In the genomic region with DNA sequence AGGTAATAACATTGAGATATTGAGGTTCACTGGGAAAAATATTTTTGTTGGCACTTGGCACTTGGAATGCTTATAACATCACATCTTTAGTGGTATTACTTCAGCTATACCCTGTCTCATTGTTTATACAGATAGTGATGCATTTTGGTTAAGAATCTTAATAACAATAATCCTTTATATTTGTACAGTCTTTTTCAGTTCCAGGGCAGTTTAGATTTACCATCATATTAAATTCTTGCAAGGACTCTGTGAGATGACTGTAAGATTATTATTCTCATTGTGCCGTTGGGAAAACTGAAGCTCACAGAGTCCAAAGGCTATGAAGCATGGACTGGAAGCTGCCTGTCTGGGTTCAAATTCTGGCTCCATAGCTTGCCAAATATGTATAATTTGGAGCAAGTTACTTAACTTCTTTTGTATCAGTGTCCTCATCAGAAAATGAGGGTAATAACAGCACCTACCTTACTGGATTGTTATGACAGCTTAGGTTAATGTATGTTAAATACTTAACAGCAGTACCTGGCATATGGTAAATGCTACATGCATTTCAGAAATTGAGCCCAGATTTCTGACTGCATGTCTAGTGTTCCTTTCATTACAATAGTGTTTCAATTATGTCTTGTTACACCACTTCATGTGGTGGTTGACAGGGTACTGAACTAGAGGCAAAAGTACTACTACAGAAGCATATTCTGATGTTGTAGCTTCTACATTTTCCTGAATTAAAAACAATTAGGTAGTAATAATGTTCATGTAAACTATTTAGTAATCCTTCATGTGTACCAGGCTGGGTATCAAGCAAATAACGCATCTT, we compare ENCODE assay signal across 22 cellular contexts.
DNase-seq lines count a peak whose midpoint lies in the region; ATAC-seq and TF ChIP-seq lines count a peak whose summit lies in the region.
"Had no signal": no experiment of that assay in that cellular context is flagged by ENCODE, and none has a peak within 500 bp of the region (broad histone marks: within the 10 kb centered on the region; RNA-seq: fewer than 3 reads in every experiment).

No MANE protein-coding gene starts in this region.

- ATAC-seq in RWPE2 (ENCODE audit: low read depth) = peak; percentile 2; the same call in 1 of the 3 replicates
- ATAC-seq in HG02840 (IDR thresholded peaks at IDR 0.05; ENCODE audit: low FRiP score, unreplicated experiment) = no peak
- ATAC-seq: left ventricle myocardium superior; stimulated activated naive CD8-positive, alpha-beta T cell treated with anti-CD3 and anti-CD28 coated beads, Interleukin-15, amount 100 ng/mL, for 72 hours; T-helper 17 cell had no signal

- POLR2A ChIA-PET in OCI-LY7 (lab: Charles Lee) = no interaction called here
- POLR2A ChIA-PET in GM10248 (lab: Yijun Ruan, JAX) = no interaction called here

- H3K27me3 ChIP-seq in RWPE2 (ENCODE audit: insufficient read depth, poor library complexity, severe bottlenecking) (no peaks in the 10 kb centered on the region), neuronal stem cell (ENCODE audit: control insufficient read depth in 3 of 3, insufficient read depth in 3 of 3, low read depth in 1 of 3, low read length in 3 of 3) (no peaks in the 10 kb centered on the region)
- H3K27me3 ChIP-seq: BLaER1 treated with 17β-estradiol and CSF1 and Interleukin-3, amounts not matched to agents 10 nM and 100 nM; colonic mucosa; heart left ventricle; tibial nerve had no signal

- DNase-seq in ACHN (peak; percentile 19), RWPE2 (ENCODE audit: low spot score) (no peak), glomerular visceral epithelial cell (ENCODE audit: extremely low spot score) (peak; percentile 10), neuronal stem cell (ENCODE audit: low spot score) (no peak), OCI-LY7 (ENCODE audit: low spot score) (no peak), NCI-H774 (lab: John Stamatoyannopoulos, UW) (no peak), GM10248 (ENCODE audit: extremely low spot score) (no peak)
- DNase-seq: activated CD4-positive, alpha-beta T cell treated with anti-CD3 and anti-CD28 coated beads, Interleukin-2, amount 10 ng/mL, durations not matched to agents 7 days and 5 days; activated naive CD8-positive, alpha-beta T cell treated with anti-CD3 and anti-CD28 coated beads for 36 hours; colonic mucosa; GOT3; heart left ventricle; Kasumi-1; left ventricle myocardium superior; NCI-H1048; NCI-H2029; nucleus accumbens; stimulated activated naive CD8-positive, alpha-beta T cell treated with anti-CD3 and anti-CD28 coated beads, Interleukin-15, amount 100 ng/mL, for 72 hours; T-helper 17 cell had no signal

- peaks cover 50% of the 10 kb centered on the region for H3K4me1 ChIP-seq in RWPE2 (ENCODE audit: insufficient read depth, poor library complexity, severe bottlenecking)
- H3K4me1 ChIP-seq in neuronal stem cell (ENCODE audit: control insufficient read depth in 2 of 2, insufficient read depth in 1 of 2, low read depth in 1 of 2, low read length in 2 of 2) = peaks cover 6 to 13% of the 10 kb centered on the region in 2 donors
- no peaks in the 10 kb centered on the region for H3K4me1 ChIP-seq in OCI-LY7 (ENCODE audit: insufficient read depth, low read length, poor library complexity, severe bottlenecking)
- H3K4me1 ChIP-seq: BLaER1 treated with 17β-estradiol and CSF1 and Interleukin-3, amounts not matched to agents 10 nM and 100 nM; colonic mucosa had no signal

- H3K36me3 ChIP-seq in RWPE2 (ENCODE audit: low read depth) (no peaks in the 10 kb centered on the region), neuronal stem cell (replicated peaks in 1 of 2; ENCODE audit: control insufficient read depth in 2 of 2, insufficient read depth in 2 of 2, low read length in 2 of 2) (no peaks in the 10 kb centered on the region), OCI-LY7 (ENCODE audit: insufficient read depth, low read length) (no peaks in the 10 kb centered on the region)
- H3K36me3 ChIP-seq: BLaER1 treated with 17β-estradiol and CSF1 and Interleukin-3, amounts not matched to agents 10 nM and 100 nM; colonic mucosa; heart left ventricle; tibial nerve had no signal

- no peaks in the 10 kb centered on the region for H3K79me2 ChIP-seq in OCI-LY7 (ENCODE audit: insufficient read depth, low read depth, low read length)

- H3K23ac ChIP-seq in neuronal stem cell (ENCODE audit: low read depth, low read length, poor library complexity) = no peak overlapping the region

- no peaks in the 10 kb centered on the region for H3K9me3 ChIP-seq in RWPE2 (ENCODE audit: severe bottlenecking)
- H3K9me3 ChIP-seq in neuronal stem cell (replicated peaks in 1 of 2; ENCODE audit: control insufficient read depth in 2 of 2, insufficient read depth in 1 of 2, low read depth in 1 of 2, low read length in 2 of 2) = no peaks in the 10 kb centered on the region
- H3K9me3 ChIP-seq in OCI-LY7 (ENCODE audit: low read length) = no peaks in the 10 kb centered on the region
- H3K9me3 ChIP-seq: BLaER1 treated with 17β-estradiol and CSF1 and Interleukin-3, amounts not matched to agents 10 nM and 100 nM; colonic mucosa; heart left ventricle; tibial nerve had no signal

- H4K91ac ChIP-seq in neuronal stem cell (ENCODE audit: low read depth, low read length, poor library complexity) = no peak overlapping the region

- no peak overlapping the region for H2AK5ac ChIP-seq in neuronal stem cell (ENCODE audit: low read depth, low read length)

- H3K4me2 ChIP-seq in neuronal stem cell (ENCODE audit: insufficient read depth, low read length, poor library complexity, severe bottlenecking) (no peak overlapping the region), OCI-LY7 (ENCODE audit: low read length) (no peak overlapping the region)
- H3K4me2 ChIP-seq: BLaER1 treated with 17β-estradiol and CSF1 and Interleukin-3, amounts not matched to agents 10 nM and 100 nM had no signal

- no peak overlapping the region for H2BK120ac ChIP-seq in neuronal stem cell (ENCODE audit: low read depth, low read length)

- peak overlapping the region; percentile 74 for H2AFZ ChIP-seq in neuronal stem cell (ENCODE audit: low read length)
- H2AFZ ChIP-seq in OCI-LY7 (ENCODE audit: low read length) = no peak overlapping the region

- H3K14ac ChIP-seq in neuronal stem cell (ENCODE audit: low read length) = no peak overlapping the region

- BruUV-seq in OCI-LY7 (replicated peaks; lab: Mats Ljungman, UMichigan) = no TSS peak

- H3K4me3 ChIP-seq in RWPE2 (ENCODE audit: severe bottlenecking) (no peak overlapping the region), neuronal stem cell (ENCODE audit: low read length in 2 of 2) (no peak overlapping the region), OCI-LY7 (ENCODE audit: low read depth, low read length, poor library complexity, severe bottlenecking) (no peak overlapping the region)
- H3K4me3 ChIP-seq: BLaER1 treated with 17β-estradiol and CSF1 and Interleukin-3, amounts not matched to agents 10 nM and 100 nM; colonic mucosa; tibial nerve had no signal

- no peak overlapping the region for H3K18ac ChIP-seq in neuronal stem cell (ENCODE audit: low read length)

- no peaks in the 10 kb centered on the region for H3K79me1 ChIP-seq in neuronal stem cell (ENCODE audit: low read depth, low read length)

- no peak overlapping the region for H3K4ac ChIP-seq in neuronal stem cell (ENCODE audit: low read length)

- H4K20me1 ChIP-seq in OCI-LY7 (ENCODE audit: insufficient read depth, low read length) = no peaks in the 10 kb centered on the region
- H4K20me1 ChIP-seq: BLaER1 treated with 17β-estradiol and CSF1 and Interleukin-3, amounts not matched to agents 10 nM and 100 nM had no signal

- TF ChIP-seq CTCF in RWPE2 (IDR thresholded peaks at IDR 0.05; ENCODE audit: poor library complexity, severe bottlenecking) (no peak), OCI-LY7 (conservative IDR thresholded peaks at IDR 0.05; ENCODE audit: low read length) (no peak), GM10248 (IDR thresholded peaks at IDR 0.05; ENCODE audit: control extremely low read depth, extremely low read depth, low read depth, missing control alignments) (no peak)

- no peak overlapping the region for H4K8ac ChIP-seq in neuronal stem cell (ENCODE audit: low read depth, low read length)

- H3K9ac ChIP-seq in neuronal stem cell (ENCODE audit: low read depth, low read length, poor library complexity) = no peak overlapping the region
- H3K9ac ChIP-seq: BLaER1 treated with 17β-estradiol and CSF1 and Interleukin-3, amounts not matched to agents 10 nM and 100 nM had no signal

- in situ Hi-C loops in ACHN (cut with HindIII; ENCODE audit: low pct_ligation_motif_present, low pct_unique_long_range_greater_than_20kb, low sequenced_read_pairs) = no loop called here

- no peaks in the 10 kb centered on the region for H3K9me2 ChIP-seq in OCI-LY7 (ENCODE audit: insufficient read depth, low read length)

- H2BK12ac ChIP-seq in neuronal stem cell (ENCODE audit: low read length) = no peak overlapping the region

- CTCF ChIA-PET in OCI-LY7 (lab: Charles Lee; ENCODE audit: unreplicated experiment) = no interaction called here
- CTCF ChIA-PET in GM10248 (lab: Yijun Ruan, JAX) = interaction anchor here (0.8 to 0.9 kb wide), 2 partner anchors 9 to 86 kb away, joined by 3 read pairs; no protein-coding TSS in a partner anchor

- peak overlapping the region; percentile 70 for H3K27ac ChIP-seq in RWPE2 (ENCODE audit: poor library complexity, severe bottlenecking)
- no peak overlapping the region for H3K27ac ChIP-seq in neuronal stem cell (replicated peaks; ENCODE audit: low read length)
- H3K27ac ChIP-seq in OCI-LY7 (ENCODE audit: low read depth, low read length, poor library complexity, severe bottlenecking) = no peak overlapping the region
- H3K27ac ChIP-seq: BLaER1 treated with 17β-estradiol and CSF1 and Interleukin-3, amounts not matched to agents 10 nM and 100 nM; colonic mucosa had no signal

- no CpG with 5 or more reads among the region's 2 CpGs for WGBS in neuronal stem cell (ENCODE audit: extremely low coverage in 2 of 2, insufficient read length in 2 of 2, insufficient replicate concordance in 1 of 2), 2 donors

- no peak overlapping the region for H2BK5ac ChIP-seq in neuronal stem cell (ENCODE audit: low read length)

- intact Hi-C loops in OCI-LY7 (cut with micrococcal nuclease; ENCODE audit: unreplicated experiment) = no loop called here

- no peak overlapping the region for H2BK15ac ChIP-seq in neuronal stem cell (ENCODE audit: low read length)

Comparison
In these comparisons a context has a peak if more than half of its experiments do, and no peak if none do; other contexts are left out.
1. DNase-seq: peak in ACHN (single experiment) and glomerular visceral epithelial cell (single experiment); none in RWPE2 (single experiment), neuronal stem cell (single experiment), OCI-LY7 (single experiment), NCI-H774 (single experiment) and GM10248 (single experiment).